Comparison of ENCODE assay signal across 1 cellular context in genomic region chr7:44100458-44101303, GRCh38.
TF ChIP-seq lines count a peak whose summit lies in the region.

No MANE protein-coding gene starts in this region.

TF ChIP-seq in H1, 55 proteins besides CTCF, POLR2A, EP300 and RAD21:
- TF ChIP-seq POLR2AphosphoS5 (IDR thresholded peaks at IDR 0.05; ENCODE audit: low read depth, low read length) = no peak
- no peak for TF ChIP-seq CREB1 (IDR thresholded peaks at IDR 0.05)
- no peak for TF ChIP-seq CHD2 (IDR thresholded peaks at IDR 0.05; ENCODE audit: low read length)
- no peak for TF ChIP-seq PHF8 (conservative IDR thresholded peaks at IDR 0.05; ENCODE audit: low read depth, low read length)
- TF ChIP-seq RNF2 (IDR thresholded peaks at IDR 0.05; ENCODE audit: borderline replicate concordance, low read depth, low read length, missing control alignments, poor library complexity, severe bottlenecking) = no peak
- TF ChIP-seq TCF12 (IDR thresholded peaks at IDR 0.05; ENCODE audit: low read depth, low read length) = no peak
- TF ChIP-seq, protein P1, sequence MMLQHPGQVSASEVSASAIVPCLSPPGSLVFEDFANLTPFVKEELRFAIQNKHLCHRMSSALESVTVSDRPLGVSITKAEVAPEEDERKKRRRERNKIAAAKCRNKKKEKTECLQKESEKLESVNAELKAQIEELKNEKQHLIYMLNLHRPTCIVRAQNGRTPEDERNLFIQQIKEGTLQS (IDR thresholded peaks at IDR 0.05; ENCODE audit: insufficient read depth, low read depth, low read length) = no peak
- TF ChIP-seq FOSL1 (IDR thresholded peaks at IDR 0.05; ENCODE audit: insufficient read depth, low read depth, low read length) = no peak
- no peak for TF ChIP-seq SAP30 (IDR thresholded peaks at IDR 0.05; ENCODE audit: insufficient read depth, insufficient replicate concordance, low read length)
- TF ChIP-seq SIRT6 (IDR thresholded peaks at IDR 0.05; ENCODE audit: low read length) = no peak
- TF ChIP-seq SIN3A (conservative IDR thresholded peaks at IDR 0.05 in 1 of 2, IDR thresholded peaks at IDR 0.05 in 1 of 2; ENCODE audit: low read depth in 1 of 2, low read length in 2 of 2) = no peak
- no peak for TF ChIP-seq BACH1 (IDR thresholded peaks at IDR 0.05; ENCODE audit: low read length)
- no peak for TF ChIP-seq TEAD4 (IDR thresholded peaks at IDR 0.05; ENCODE audit: low read depth, low read length)
- TF ChIP-seq, protein P2, sequence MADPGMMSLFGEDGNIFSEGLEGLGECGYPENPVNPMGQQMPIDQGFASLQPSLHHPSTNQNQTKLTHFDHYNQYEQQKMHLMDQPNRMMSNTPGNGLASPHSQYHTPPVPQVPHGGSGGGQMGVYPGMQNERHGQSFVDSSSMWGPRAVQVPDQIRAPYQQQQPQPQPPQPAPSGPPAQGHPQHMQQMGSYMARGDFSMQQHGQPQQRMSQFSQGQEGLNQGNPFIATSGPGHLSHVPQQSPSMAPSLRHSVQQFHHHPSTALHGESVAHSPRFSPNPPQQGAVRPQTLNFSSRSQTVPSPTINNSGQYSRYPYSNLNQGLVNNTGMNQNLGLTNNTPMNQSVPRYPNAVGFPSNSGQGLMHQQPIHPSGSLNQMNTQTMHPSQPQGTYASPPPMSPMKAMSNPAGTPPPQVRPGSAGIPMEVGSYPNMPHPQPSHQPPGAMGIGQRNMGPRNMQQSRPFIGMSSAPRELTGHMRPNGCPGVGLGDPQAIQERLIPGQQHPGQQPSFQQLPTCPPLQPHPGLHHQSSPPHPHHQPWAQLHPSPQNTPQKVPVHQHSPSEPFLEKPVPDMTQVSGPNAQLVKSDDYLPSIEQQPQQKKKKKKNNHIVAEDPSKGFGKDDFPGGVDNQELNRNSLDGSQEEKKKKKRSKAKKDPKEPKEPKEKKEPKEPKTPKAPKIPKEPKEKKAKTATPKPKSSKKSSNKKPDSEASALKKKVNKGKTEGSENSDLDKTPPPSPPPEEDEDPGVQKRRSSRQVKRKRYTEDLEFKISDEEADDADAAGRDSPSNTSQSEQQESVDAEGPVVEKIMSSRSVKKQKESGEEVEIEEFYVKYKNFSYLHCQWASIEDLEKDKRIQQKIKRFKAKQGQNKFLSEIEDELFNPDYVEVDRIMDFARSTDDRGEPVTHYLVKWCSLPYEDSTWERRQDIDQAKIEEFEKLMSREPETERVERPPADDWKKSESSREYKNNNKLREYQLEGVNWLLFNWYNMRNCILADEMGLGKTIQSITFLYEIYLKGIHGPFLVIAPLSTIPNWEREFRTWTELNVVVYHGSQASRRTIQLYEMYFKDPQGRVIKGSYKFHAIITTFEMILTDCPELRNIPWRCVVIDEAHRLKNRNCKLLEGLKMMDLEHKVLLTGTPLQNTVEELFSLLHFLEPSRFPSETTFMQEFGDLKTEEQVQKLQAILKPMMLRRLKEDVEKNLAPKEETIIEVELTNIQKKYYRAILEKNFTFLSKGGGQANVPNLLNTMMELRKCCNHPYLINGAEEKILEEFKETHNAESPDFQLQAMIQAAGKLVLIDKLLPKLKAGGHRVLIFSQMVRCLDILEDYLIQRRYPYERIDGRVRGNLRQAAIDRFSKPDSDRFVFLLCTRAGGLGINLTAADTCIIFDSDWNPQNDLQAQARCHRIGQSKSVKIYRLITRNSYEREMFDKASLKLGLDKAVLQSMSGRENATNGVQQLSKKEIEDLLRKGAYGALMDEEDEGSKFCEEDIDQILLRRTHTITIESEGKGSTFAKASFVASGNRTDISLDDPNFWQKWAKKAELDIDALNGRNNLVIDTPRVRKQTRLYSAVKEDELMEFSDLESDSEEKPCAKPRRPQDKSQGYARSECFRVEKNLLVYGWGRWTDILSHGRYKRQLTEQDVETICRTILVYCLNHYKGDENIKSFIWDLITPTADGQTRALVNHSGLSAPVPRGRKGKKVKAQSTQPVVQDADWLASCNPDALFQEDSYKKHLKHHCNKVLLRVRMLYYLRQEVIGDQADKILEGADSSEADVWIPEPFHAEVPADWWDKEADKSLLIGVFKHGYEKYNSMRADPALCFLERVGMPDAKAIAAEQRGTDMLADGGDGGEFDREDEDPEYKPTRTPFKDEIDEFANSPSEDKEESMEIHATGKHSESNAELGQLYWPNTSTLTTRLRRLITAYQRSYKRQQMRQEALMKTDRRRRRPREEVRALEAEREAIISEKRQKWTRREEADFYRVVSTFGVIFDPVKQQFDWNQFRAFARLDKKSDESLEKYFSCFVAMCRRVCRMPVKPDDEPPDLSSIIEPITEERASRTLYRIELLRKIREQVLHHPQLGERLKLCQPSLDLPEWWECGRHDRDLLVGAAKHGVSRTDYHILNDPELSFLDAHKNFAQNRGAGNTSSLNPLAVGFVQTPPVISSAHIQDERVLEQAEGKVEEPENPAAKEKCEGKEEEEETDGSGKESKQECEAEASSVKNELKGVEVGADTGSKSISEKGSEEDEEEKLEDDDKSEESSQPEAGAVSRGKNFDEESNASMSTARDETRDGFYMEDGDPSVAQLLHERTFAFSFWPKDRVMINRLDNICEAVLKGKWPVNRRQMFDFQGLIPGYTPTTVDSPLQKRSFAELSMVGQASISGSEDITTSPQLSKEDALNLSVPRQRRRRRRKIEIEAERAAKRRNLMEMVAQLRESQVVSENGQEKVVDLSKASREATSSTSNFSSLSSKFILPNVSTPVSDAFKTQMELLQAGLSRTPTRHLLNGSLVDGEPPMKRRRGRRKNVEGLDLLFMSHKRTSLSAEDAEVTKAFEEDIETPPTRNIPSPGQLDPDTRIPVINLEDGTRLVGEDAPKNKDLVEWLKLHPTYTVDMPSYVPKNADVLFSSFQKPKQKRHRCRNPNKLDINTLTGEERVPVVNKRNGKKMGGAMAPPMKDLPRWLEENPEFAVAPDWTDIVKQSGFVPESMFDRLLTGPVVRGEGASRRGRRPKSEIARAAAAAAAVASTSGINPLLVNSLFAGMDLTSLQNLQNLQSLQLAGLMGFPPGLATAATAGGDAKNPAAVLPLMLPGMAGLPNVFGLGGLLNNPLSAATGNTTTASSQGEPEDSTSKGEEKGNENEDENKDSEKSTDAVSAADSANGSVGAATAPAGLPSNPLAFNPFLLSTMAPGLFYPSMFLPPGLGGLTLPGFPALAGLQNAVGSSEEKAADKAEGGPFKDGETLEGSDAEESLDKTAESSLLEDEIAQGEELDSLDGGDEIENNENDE (IDR thresholded peaks at IDR 0.05; ENCODE audit: insufficient replicate concordance, low read length) = no peak
- TF ChIP-seq SP4 (IDR thresholded peaks at IDR 0.05; ENCODE audit: low read length) = no peak
- TF ChIP-seq USF2 (IDR thresholded peaks at IDR 0.05; ENCODE audit: low read length) = no peak
